In genomic region chr2:231936491-231936890, GRCh38 we compare ENCODE assay signal across 17 cellular contexts. TPM values are rescaled to one million over a fixed set of nuclear protein-coding genes. Genes with fewer than 3 reads are reported as not detected.
A peak's percentile ranks its signal among the peaks of the same experiment; 100 is the strongest.
DNase-seq lines count a peak whose midpoint lies in the region; TF ChIP-seq lines count a peak whose summit lies in the region.
"Had no signal": no experiment of that assay in that cellular context is flagged by ENCODE, and none has a peak within 500 bp of the region (broad histone marks: within the 10 kb centered on the region; RNA-seq: fewer than 3 reads in every experiment).

No MANE protein-coding gene starts in this region.

- H3K4ac ChIP-seq in H9 (ENCODE audit: low read depth, low read length) = no peak overlapping the region

- no peak overlapping the region for H3K9ac ChIP-seq in H9 (ENCODE audit: extremely low read depth, insufficient read length, low read length)

- H3K56ac ChIP-seq in H9 (ENCODE audit: insufficient read length, low read depth, low read length) = no peak overlapping the region

- H3K27ac ChIP-seq in H9 (ENCODE audit: insufficient read length, low read depth, low read length) = no peak overlapping the region
- H3K27ac ChIP-seq: HL-60 had no signal

- no peaks in the 10 kb centered on the region for H4K20me1 ChIP-seq in H9 (ENCODE audit: control insufficient read depth, insufficient read depth, insufficient read length)

- no peak overlapping the region for H4K91ac ChIP-seq in H9 (ENCODE audit: insufficient read length, low read depth, low read length)

- no peak for TF ChIP-seq CTCF in H9 (conservative IDR thresholded peaks at IDR 0.05)

- H3K9me3 Mint-ChIP-seq in H9 = no peaks in the 10 kb centered on the region; a peak in 1 of 5 replicates
- no peaks in the 10 kb centered on the region for H3K9me3 Mint-ChIP-seq in activated naive CD8-positive, alpha-beta T cell treated with anti-CD3 and anti-CD28 coated beads for 36 hours
- H3K9me3 Mint-ChIP-seq: HFFc6 had no signal

- H2BK12ac ChIP-seq in H9 (ENCODE audit: insufficient read length, low read depth, low read length) = no peak overlapping the region

- H3T11ph ChIP-seq in H9 (ENCODE audit: low read length) = no peak overlapping the region

- no peak overlapping the region for H3K23ac ChIP-seq in H9 (ENCODE audit: insufficient read length, low read depth, low read length)

- H2BK5ac ChIP-seq in H9 (ENCODE audit: insufficient read length, low read length) = no peak overlapping the region

- H3K4me3 Mint-ChIP-seq in H9 = no peak overlapping the region
- no peak overlapping the region for H3K4me3 Mint-ChIP-seq in activated naive CD8-positive, alpha-beta T cell treated with anti-CD3 and anti-CD28 coated beads for 36 hours
- H3K4me3 Mint-ChIP-seq: HFFc6 had no signal

- no peaks in the 10 kb centered on the region for H3K23me2 ChIP-seq in H9 (ENCODE audit: insufficient read length, low read depth, low read length, poor library complexity, severe bottlenecking)

- DNase-seq in AG20443 (ENCODE audit: low spot score) (peak; percentile 3), H9 (no peak), kidney tubule cell (ENCODE audit: low spot score) (peak; percentile 50), NCI-H2196 treated with DMSO at 0.1 percent for 48 hours (lab: John Stamatoyannopoulos, UW; ENCODE audit: unreplicated experiment) (no peak), NCI-H2081 treated with DMSO at 0.1 percent for 48 hours (lab: John Stamatoyannopoulos, UW) (no peak), epidermal melanocyte (ENCODE audit: insufficient read length, low spot score) (no peak)
- DNase-seq in activated naive CD8-positive, alpha-beta T cell treated with anti-CD3 and anti-CD28 coated beads for 36 hours = no peak
- DNase-seq: BE2C, DMS 273 treated with DMSO at 0.1 percent for 48 hours, HFFc6, NCI-H1092, NCI-H446, NCI-H748 treated with DMSO at 0.1 percent for 48 hours, SHP77 had no signal

- H2BK15ac ChIP-seq in H9 (ENCODE audit: low read depth, low read length) = no peak overlapping the region

- H3K27me3 Mint-ChIP-seq in H9 (ENCODE audit: low read depth) = peaks cover 7% of the 10 kb centered on the region
- peaks cover 4% of the 10 kb centered on the region for H3K27me3 Mint-ChIP-seq in activated naive CD8-positive, alpha-beta T cell treated with anti-CD3 and anti-CD28 coated beads for 36 hours

- no peaks in the 10 kb centered on the region for H3K27me3 ChIP-seq in H9 (ENCODE audit: insufficient read depth, low read length)
- H3K27me3 ChIP-seq: BE2C had no signal

- no peaks in the 10 kb centered on the region for H3K36me3 Mint-ChIP-seq in H9 (ENCODE audit: insufficient read depth in 1 of 3, low read depth in 3 of 3)
- H3K36me3 Mint-ChIP-seq in activated naive CD8-positive, alpha-beta T cell treated with anti-CD3 and anti-CD28 coated beads for 36 hours = no peaks in the 10 kb centered on the region

- no peak overlapping the region for H3K4me2 ChIP-seq in H9 (ENCODE audit: insufficient read depth, insufficient read length, low read length)

- H4K5ac ChIP-seq in H9 (ENCODE audit: insufficient read length, low read depth, low read length) = no peak overlapping the region

- H2AK5ac ChIP-seq in H9 (ENCODE audit: insufficient read length, low read length) = no peak overlapping the region

- H3K79me1 ChIP-seq in H9 (ENCODE audit: insufficient read depth, low read depth, low read length, poor library complexity, severe bottlenecking) = no peaks in the 10 kb centered on the region

- no peaks in the 10 kb centered on the region for H3K4me1 ChIP-seq in H9 (ENCODE audit: insufficient read depth, low read length)

- H2BK20ac ChIP-seq in H9 (ENCODE audit: low read depth, low read length, poor library complexity, severe bottlenecking) = no peak overlapping the region

- no peak overlapping the region for H2AFZ ChIP-seq in H9 (ENCODE audit: low read length)

- no peaks in the 10 kb centered on the region for H3K79me2 ChIP-seq in H9 (ENCODE audit: insufficient read depth, low read length)

- no peak overlapping the region for H4K8ac ChIP-seq in H9 (replicated peaks; ENCODE audit: insufficient read length, low read depth, low read length)

- no CpG with 5 or more reads among the region's 4 CpGs for WGBS in H9 (ENCODE audit: extremely low coverage, insufficient read length, low lambda C conversion rate)

- H2BK120ac ChIP-seq in H9 (ENCODE audit: low read depth, low read length, poor library complexity, severe bottlenecking) = no peak overlapping the region

- no peaks in the 10 kb centered on the region for H3K4me1 Mint-ChIP-seq in H9
- H3K4me1 Mint-ChIP-seq in activated naive CD8-positive, alpha-beta T cell treated with anti-CD3 and anti-CD28 coated beads for 36 hours = peaks cover 6% of the 10 kb centered on the region

- no peaks in the 10 kb centered on the region for H3K9me3 ChIP-seq in H9 (ENCODE audit: control insufficient read depth, low read depth, low read length)
- H3K9me3 ChIP-seq: BE2C had no signal

- H3K27ac Mint-ChIP-seq in H9 = no peak overlapping the region
- H3K27ac Mint-ChIP-seq in activated naive CD8-positive, alpha-beta T cell treated with anti-CD3 and anti-CD28 coated beads for 36 hours = peak overlapping the region; percentile 36
- H3K27ac Mint-ChIP-seq: HFFc6 had no signal

- H3K18ac ChIP-seq in H9 (ENCODE audit: insufficient read length, low read depth, low read length) = peak overlapping the region; percentile 18

- H3K14ac ChIP-seq in H9 (ENCODE audit: insufficient read depth, low read length) = no peak overlapping the region

RNA-seq across cellular contexts. Expression of gene NPPC, which starts 10.3 kb away (rescaled TPM):
- total RNA-seq in H9 (2021) = 1.1 and 1.2 TPM in 2 replicates
- 1 to 10 TPM in 1 of 2 experiments, under 1 TPM in 1; 0.48 to 1.1 TPM for total RNA-seq in activated naive CD8-positive, alpha-beta T cell treated with anti-CD3 and anti-CD28 coated beads for 36 hours
- total RNA-seq: Daoy, HFFc6, K562 had no signal

RNA-seq across cellular contexts. Expression of gene DIS3L2, which starts 25.0 kb away (rescaled TPM):
- total RNA-seq in H9 (2021) = 28.1 and 28.2 TPM in 2 replicates
- 10 to 100 TPM; 25.7 to 30.9 TPM for total RNA-seq in activated naive CD8-positive, alpha-beta T cell treated with anti-CD3 and anti-CD28 coated beads for 36 hours

Comparison
In these comparisons a context has a peak if more than half of its experiments do, and no peak if none do; other contexts are left out.
1. DNase-seq: peak in AG20443 (single experiment) and kidney tubule cell (single experiment); none in H9 (single experiment), activated naive CD8-positive, alpha-beta T cell treated with anti-CD3 and anti-CD28 coated beads for 36 hours (single experiment), NCI-H2196 treated with DMSO at 0.1 percent for 48 hours (single experiment), NCI-H2081 treated with DMSO at 0.1 percent for 48 hours (single experiment) and epidermal melanocyte (single experiment).